Comparison of ENCODE assay signal across 8 cellular contexts in the genomic region with DNA sequence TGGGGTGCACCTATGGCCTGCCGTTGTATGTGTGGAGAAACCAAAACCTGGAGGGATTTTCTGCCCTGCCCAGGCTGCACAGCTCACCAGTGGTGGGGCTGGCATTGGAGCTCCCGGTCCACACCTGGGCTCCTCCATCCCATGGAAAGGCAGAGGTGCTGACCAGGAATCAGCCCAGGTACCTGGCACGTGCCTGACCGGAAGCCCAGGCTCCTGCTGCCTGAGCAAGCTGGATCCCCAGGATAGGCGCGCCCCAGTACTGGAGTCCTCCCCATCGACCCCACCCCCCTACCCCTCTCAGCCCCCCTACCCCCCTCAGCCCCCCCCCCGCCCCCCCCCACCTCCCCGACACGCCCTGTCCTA. TPM values are rescaled to one million over a fixed set of nuclear protein-coding genes. Genes with fewer than 3 reads are reported as not detected.
DNase-seq lines count a peak whose midpoint lies in the region; ATAC-seq and TF ChIP-seq lines count a peak whose summit lies in the region.

No MANE protein-coding gene starts in this region.

- 69 to 100% (median 70%) methylated on average over 1 to 10 of the region's 10 CpGs for WGBS in spleen, 5 donors

- no peaks in the 10 kb centered on the region for H3K36me3 Mint-ChIP-seq in T-cell
- no peaks in the 10 kb centered on the region for H3K36me3 Mint-ChIP-seq in nephron progenitor cell (ENCODE audit: low read depth)

- H3K36me3 ChIP-seq in right atrium auricular region (no peaks in the 10 kb centered on the region), spleen (no peaks in the 10 kb centered on the region)

- no peak for TF ChIP-seq CTCF in right atrium auricular region (IDR thresholded peaks at IDR 0.05)
- TF ChIP-seq CTCF in spleen (IDR thresholded peaks at IDR 0.05 in 8 of 11, conservative IDR thresholded peaks at IDR 0.05 in 3 of 11) = no peak
- no peak for TF ChIP-seq CTCF in nephron progenitor cell (IDR thresholded peaks at IDR 0.05)

- H3K4me1 ChIP-seq in right atrium auricular region = peaks cover 0 to 12% of the 10 kb centered on the region in 2 donors
- H3K4me1 ChIP-seq in spleen = peaks cover 7 to 13% (median 11%) of the 10 kb centered on the region in 6 donors

- H3K27ac ChIP-seq in right atrium auricular region (no peak overlapping the region), spleen (peak overlapping the region in 2 of 8 donors; percentile 57 to 58)

- H3K9me3 Mint-ChIP-seq in T-cell (no peaks in the 10 kb centered on the region), nephron progenitor cell (peaks cover 3% of the 10 kb centered on the region)

- H3K9me3 ChIP-seq in right atrium auricular region (no peaks in the 10 kb centered on the region), spleen (no peaks in the 10 kb centered on the region)

- H3K27me3 ChIP-seq in right atrium auricular region (no peaks in the 10 kb centered on the region), spleen (replicated peaks in 1 of 7) (peaks cover 0 to 6% (median 0%) of the 10 kb centered on the region in 7 donors)

- H3K27me3 Mint-ChIP-seq in T-cell (no peaks in the 10 kb centered on the region), nephron progenitor cell (ENCODE audit: low read depth, poor library complexity) (peaks cover 34% of the 10 kb centered on the region)

- ATAC-seq in GM18867 (IDR thresholded peaks at IDR 0.05; ENCODE audit: unreplicated experiment) (peak; percentile 20), T-cell (replicated peaks in 1 of 4) (no peak)

- H3K4me3 Mint-ChIP-seq in T-cell (peak overlapping the region; percentile 80 to 85 (median 83)), nephron progenitor cell (no peak overlapping the region)

- TF ChIP-seq POLR2A in spleen (IDR thresholded peaks at IDR 0.05) = no peak

- peak overlapping the region; percentile 43 to 57 for H3K4me3 ChIP-seq in right atrium auricular region
- H3K4me3 ChIP-seq in spleen = peak overlapping the region; percentile 35 to 81 (median 58)

- POLR2A ChIA-PET in T-cell (lab: Charles Lee) = no interaction called here

- DNase-seq in T-cell = no peak
- DNase-seq in right atrium auricular region (ENCODE audit: low spot score) = no peak
- no peak for DNase-seq in spleen
- no peak for DNase-seq in nephron progenitor cell
- no peak for DNase-seq in NCI-H526 treated with DMSO at 0.1 percent for 48 hours (lab: John Stamatoyannopoulos, UW)
- no peak for DNase-seq in midbrain (lab: John Stamatoyannopoulos, UW)
- DNase-seq in hippocampal formation (lab: John Stamatoyannopoulos, UW) = no peak

- CTCF ChIA-PET in T-cell (lab: Charles Lee) = interaction anchor here in 1 of 2 donors (1.0 to 1.9 kb wide), 5 partner anchors 27 to 411 kb away, joined by 3 to 22 read pairs (median 4); no protein-coding TSS in a partner anchor

- H3K27ac Mint-ChIP-seq in T-cell (no peak overlapping the region), nephron progenitor cell (no peak overlapping the region)

- intact Hi-C loops in spleen (cut with DNase I; ENCODE audit: low total_unique reads) = loop anchor here (10.0 kb wide), 2 partner anchors 218 to 418 kb away; no protein-coding TSS in a partner anchor

- H3K4me1 Mint-ChIP-seq in T-cell (peaks cover 4 to 8% (median 7%) of the 10 kb centered on the region in 3 donors), nephron progenitor cell (peaks cover 8% of the 10 kb centered on the region)

RNA-seq across cellular contexts. Expression of gene HMGA1, which starts 39.9 kb away (rescaled TPM):
- total RNA-seq in T-cell (100 to 1,000 TPM in 4 of 5 donors, 10 to 100 TPM in 1; 92.8 to 119 (median 104) TPM), right atrium auricular region (10 to 100 TPM; 29.6 to 37.8 TPM), spleen (100 to 1,000 TPM in 2 of 7 donors, 10 to 100 TPM in 5; 49.9 to 112 (median 73.5) TPM)
- 100 to 1,000 TPM in 2 of 3 donors, 10 to 100 TPM in 1; 63.7 to 129 (median 109) TPM for polyA plus RNA-seq in spleen

RNA-seq across cellular contexts. Expression of gene GRM4, which starts 50.9 kb away (rescaled TPM):
- under 1 TPM in 4 of 5 donors, not detected in 1; 0.10 to 0.38 (median 0.21) TPM for total RNA-seq in T-cell
- total RNA-seq in right atrium auricular region = not detected
- under 1 TPM in 5 of 7 donors, not detected in 2; 0.07 to 0.26 (median 0.11) TPM for total RNA-seq in spleen
- under 1 TPM in 2 of 3 donors, not detected in 1; 0.02 to 0.05 TPM for polyA plus RNA-seq in spleen

RNA-seq across cellular contexts. Expression of gene SMIM29, which starts 52.0 kb away (rescaled TPM):
- total RNA-seq in T-cell (10 to 100 TPM; 16.4 to 33.8 (median 30.5) TPM), right atrium auricular region (10 to 100 TPM; 21.7 to 29.4 TPM), spleen (10 to 100 TPM; 24.7 to 40.7 (median 33.9) TPM)
- 10 to 100 TPM; 69.0 to 73.7 (median 71.5) TPM for polyA plus RNA-seq in spleen
